Comparison of ENCODE assay signal across 21 cellular contexts in the genomic region with DNA sequence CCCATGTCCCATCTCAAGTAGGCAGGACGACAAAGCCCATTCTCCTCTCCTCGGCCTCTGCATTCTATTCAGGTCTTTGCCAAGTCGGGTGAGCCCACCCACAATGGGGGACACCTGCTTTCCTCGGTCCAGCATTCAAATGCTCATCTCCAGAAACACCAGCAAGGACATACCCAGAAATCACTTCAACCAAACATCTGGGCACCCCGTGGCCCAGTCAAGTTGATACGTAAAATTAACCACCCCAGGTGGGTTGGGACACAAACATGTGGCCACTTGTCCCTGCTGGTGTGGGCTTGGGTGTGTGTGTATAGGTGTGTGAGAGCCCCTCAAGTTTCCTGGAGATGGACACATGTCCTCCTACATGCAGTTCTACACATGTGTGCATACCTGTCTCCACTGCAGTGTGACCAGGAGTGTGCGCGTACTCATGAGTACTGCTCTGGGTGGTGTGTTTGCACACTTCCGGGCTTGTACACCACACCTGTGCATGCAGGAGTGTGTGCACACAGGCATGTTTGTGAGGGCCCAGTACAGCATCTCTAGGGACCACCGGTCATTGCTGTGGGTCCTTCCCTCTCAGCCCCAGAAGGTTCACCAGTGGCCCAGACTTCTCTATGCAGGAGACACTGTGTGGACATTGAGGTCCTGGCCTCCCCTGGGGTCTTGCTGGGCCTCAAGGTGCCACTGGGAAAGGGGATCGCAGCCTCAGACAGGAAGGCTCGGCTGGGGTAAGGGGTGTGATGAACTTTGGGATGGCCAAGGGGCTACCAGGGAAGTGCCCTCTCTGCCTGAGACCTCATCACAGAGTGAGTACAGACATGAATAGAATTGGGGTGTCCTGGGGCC.
"Had no signal": no experiment of that assay in that cellular context is flagged by ENCODE, and none has a peak within 500 bp of the region (broad histone marks: within the 10 kb centered on the region; RNA-seq: fewer than 3 reads in every experiment).

No MANE protein-coding gene starts in this region.

- H3K4me2 ChIP-seq: smooth muscle cell had no signal

- H3K36me3 ChIP-seq: ascending aorta, gastroesophageal sphincter, heart right ventricle, prostate gland, thoracic aorta, upper lobe of left lung had no signal

- DNase-seq: activated CD4-positive, alpha-beta T cell treated with anti-CD3 and anti-CD28 coated beads for 48 hours; activated CD4-positive, CD25-positive, alpha-beta regulatory T cell; activated CD8-positive, alpha-beta memory T cell treated with anti-CD3 and anti-CD28 coated beads, Interleukin-2, amount 50 U/mL, for 4 hours; activated naive CD4-positive, alpha-beta T cell treated with anti-CD3 and anti-CD28 coated beads for 36 hours; activated naive CD8-positive, alpha-beta T cell treated with anti-CD3 and anti-CD28 coated beads, Interleukin-2, amount 50 U/mL, for 24 hours; activated T-cell treated with anti-CD3 and anti-CD28 coated beads, Interleukin-2, amount 50 U/mL, for 4 hours; effector CD8-positive, alpha-beta T cell; immature natural killer cell; mammary epithelial cell; stimulated activated naive B cell treated with anti-CD40 and anti-IgM and Interleukin-4, amounts not matched to agents 10 μg/mL and 1 μg/mL and 100 μg/mL, for 72 hours; T-helper 1 cell; T1000; upper lobe of left lung had no signal

- H3K9me3 ChIP-seq: ascending aorta, gastroesophageal sphincter, heart right ventricle, prostate gland, thoracic aorta, upper lobe of left lung had no signal

- H3K27ac ChIP-seq: ascending aorta, gastroesophageal sphincter, heart right ventricle, prostate gland, thoracic aorta, upper lobe of left lung had no signal

- ATAC-seq: activated naive CD8-positive, alpha-beta T cell treated with anti-CD3 and anti-CD28 coated beads, Interleukin-2, amount 50 U/mL, for 24 hours; activated T-cell treated with anti-CD3 and anti-CD28 coated beads, Interleukin-2, amount 50 U/mL, for 4 hours; esophagus mucosa; gastroesophageal sphincter; sciatic nerve; stimulated activated naive B cell treated with anti-CD40 and anti-IgM and Interleukin-4, amounts not matched to agents 10 μg/mL and 1 μg/mL and 100 μg/mL, for 72 hours had no signal

- H3K4me3 ChIP-seq: ascending aorta, gastroesophageal sphincter, heart right ventricle, prostate gland, smooth muscle cell, thoracic aorta, upper lobe of left lung had no signal

- H3K4me1 ChIP-seq: prostate gland had no signal

- H3K27me3 ChIP-seq: ascending aorta, gastroesophageal sphincter, upper lobe of left lung had no signal
